8 cellular contexts compared by ENCODE assay signal in the genomic region with DNA sequence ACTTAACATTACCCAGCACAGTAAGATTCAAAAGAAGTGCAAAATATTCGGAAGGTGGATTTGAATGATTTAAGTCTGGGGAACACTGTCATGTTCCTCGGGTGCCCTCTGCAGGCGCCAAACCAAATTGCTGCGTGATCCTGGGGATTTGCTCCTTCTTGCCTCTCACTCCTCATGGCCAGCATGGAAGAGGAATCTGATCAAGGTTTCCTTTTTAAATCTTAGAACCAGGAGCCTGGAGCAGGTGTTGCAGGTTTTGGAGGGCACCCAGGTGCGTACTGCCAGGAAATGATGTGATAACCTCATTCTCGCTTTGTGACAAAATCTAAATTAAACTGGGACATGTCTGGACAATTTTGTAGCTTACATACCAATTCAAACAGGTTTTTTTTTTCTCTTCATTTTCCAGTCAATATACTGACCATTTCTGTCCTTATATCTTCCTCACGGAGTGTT. TPM values are rescaled to one million over a fixed set of nuclear protein-coding genes. Genes with fewer than 3 reads are reported as not detected.
A peak's percentile ranks its signal among the peaks of the same experiment; 100 is the strongest.
DNase-seq lines count a peak whose midpoint lies in the region; ATAC-seq, FAIRE-seq and TF ChIP-seq lines count a peak whose summit lies in the region.

No MANE protein-coding gene starts in this region.

- POLR2A ChIA-PET in H1 (lab: Charles Lee; ENCODE audit: partially characterized antibody) = no interaction called here

- no peak overlapping the region for H2AFZ ChIP-seq in H1 (ENCODE audit: low read length)

- H3K36me3 ChIP-seq in H1 (ENCODE audit: control insufficient read depth in 2 of 4, insufficient read depth in 4 of 4, low read length in 3 of 4) (no peaks in the 10 kb centered on the region), mesendoderm (ENCODE audit: control insufficient read depth, insufficient read depth, low read length) (no peaks in the 10 kb centered on the region)

- H3K14ac ChIP-seq in H1 (ENCODE audit: insufficient read length) = no peak overlapping the region

- TF ChIP-seq EP300 in H1 (IDR thresholded peaks at IDR 0.05; ENCODE audit: borderline replicate concordance in 1 of 2, low read depth in 2 of 2, low read length in 2 of 2) = no peak

- H3K79me2 ChIP-seq in H1 (ENCODE audit: control insufficient read depth in 1 of 2, insufficient read depth in 2 of 2, low read length in 2 of 2) (no peaks in the 10 kb centered on the region), mesendoderm (ENCODE audit: control insufficient read depth, insufficient read depth, low read length) (no peaks in the 10 kb centered on the region)

- peak; percentile 85 to 89 (median 86) for TF ChIP-seq CTCF in H1 (IDR thresholded peaks at IDR 0.05; ENCODE audit: control extremely low read depth in 1 of 3, insufficient read depth in 1 of 3, low read depth in 1 of 3, low read length in 3 of 3)

- no peak overlapping the region for H3K4ac ChIP-seq in H1 (replicated peaks; ENCODE audit: insufficient read length, low read depth, low read length)
- no peak overlapping the region for H3K4ac ChIP-seq in mesendoderm (ENCODE audit: low read depth, low read length)

- ATAC-seq in HG03439 (IDR thresholded peaks at IDR 0.05; ENCODE audit: unreplicated experiment) (peak; percentile 45), GM21576 (IDR thresholded peaks at IDR 0.05; ENCODE audit: unreplicated experiment) (no peak)

- peak; percentile 94 to 97 for TF ChIP-seq RAD21 in H1 (IDR thresholded peaks at IDR 0.05 in 1 of 2, conservative IDR thresholded peaks at IDR 0.05 in 1 of 2; ENCODE audit: low read depth in 2 of 2, low read length in 2 of 2)

- H2BK15ac ChIP-seq in H1 (ENCODE audit: low read length) (no peak overlapping the region), mesendoderm (replicated peaks; ENCODE audit: low read depth) (no peak overlapping the region)

- H3K4me1 ChIP-seq in H1 (replicated peaks in 1 of 4; ENCODE audit: control insufficient read depth in 3 of 4, insufficient read depth in 4 of 4, low read length in 3 of 4) = peaks cover 0 to 4% (median 2%) of the 10 kb centered on the region in 4 experiments; a peak in 2 of 7 replicates
- H3K4me1 ChIP-seq in mesendoderm (ENCODE audit: control insufficient read depth, low read depth, low read length) = no peaks in the 10 kb centered on the region

- H3K18ac ChIP-seq in H1 (ENCODE audit: extremely low read depth, low read length) = no peak overlapping the region
- no peak overlapping the region for H3K18ac ChIP-seq in mesendoderm (ENCODE audit: low read length)

- H3K4me2 ChIP-seq in H1 (ENCODE audit: insufficient read depth in 1 of 2, low read depth in 2 of 2, low read length in 2 of 2) = no peak overlapping the region
- H3K4me2 ChIP-seq in mesendoderm (ENCODE audit: low read length) = no peak overlapping the region

- CTCF ChIA-PET in H1 (lab: Charles Lee; ENCODE audit: partially characterized antibody) = interaction anchor here (0.6 to 23.7 kb wide), 39 partner anchors 9 to 648 kb away, joined by 3 to 591 read pairs (median 4); partner anchors contain the start of genes BCAS1 and PFDN4

- H4K5ac ChIP-seq in H1 (ENCODE audit: insufficient read length, low read depth, low read length) = no peak overlapping the region
- H4K5ac ChIP-seq in mesendoderm (ENCODE audit: low read length) = no peak overlapping the region

- no peaks in the 10 kb centered on the region for H3K23me2 ChIP-seq in H1 (ENCODE audit: low read depth, low read length)

- H2AK5ac ChIP-seq in H1 (ENCODE audit: low read depth, low read length) (no peak overlapping the region), mesendoderm (ENCODE audit: low read length) (no peak overlapping the region)

- DNase-seq in NOMO-1 (lab: John Stamatoyannopoulos, UW; ENCODE audit: unreplicated experiment in 2 of 2) (peak; percentile 57 to 69), H1 (ENCODE audit: low read depth in 1 of 2, low spot score in 2 of 2) (peak; percentile 70 to 91), mesendoderm (peak; percentile 80)
- peak; percentile 19 to 51 for DNase-seq in activated CD8-positive, alpha-beta memory T cell treated with anti-CD3 and anti-CD28 coated beads for 1 hour (ENCODE audit: extremely low read depth in 1 of 2, low read depth in 1 of 2)
- DNase-seq in stimulated activated CD8-positive, alpha-beta memory T cell treated with anti-CD3 and anti-CD28 coated beads, Interleukin-4, amount 100 ng/mL, for 24 hours (ENCODE audit: low read depth) = peak; percentile 57

- no peak overlapping the region for H3K4me3 ChIP-seq in H1 (ENCODE audit: extremely low read depth in 1 of 4, insufficient read depth in 2 of 4, low read depth in 3 of 4, low read length in 4 of 4)
- H3K4me3 ChIP-seq in mesendoderm (ENCODE audit: low read length) = no peak overlapping the region

- H3K9me3 ChIP-seq in H1 (ENCODE audit: insufficient read depth in 2 of 2, low read depth in 1 of 2, low read length in 1 of 2) = no peaks in the 10 kb centered on the region

- H3K79me1 ChIP-seq in H1 (ENCODE audit: low read depth, low read length) = no peaks in the 10 kb centered on the region
- H3K79me1 ChIP-seq in mesendoderm (ENCODE audit: low read length) = no peaks in the 10 kb centered on the region

- H4K91ac ChIP-seq in H1 (replicated peaks; ENCODE audit: insufficient read length, low read length) = no peak overlapping the region

- H2BK5ac ChIP-seq in H1 (ENCODE audit: low read depth, low read length) (no peak overlapping the region), mesendoderm (ENCODE audit: low read length) (no peak overlapping the region)

- H4K8ac ChIP-seq in H1 (ENCODE audit: extremely low read depth, insufficient read depth, low read length) = no peak overlapping the region
- no peak overlapping the region for H4K8ac ChIP-seq in mesendoderm (ENCODE audit: low read depth, low read length)

- no peak overlapping the region for H2BK120ac ChIP-seq in H1 (replicated peaks; ENCODE audit: low read depth, low read length)
- no peak overlapping the region for H2BK120ac ChIP-seq in mesendoderm (ENCODE audit: low read depth, low read length)

- no peak overlapping the region for H2BK20ac ChIP-seq in H1 (ENCODE audit: low read length)

- H3K27me3 ChIP-seq in H1 (replicated peaks in 1 of 4; ENCODE audit: control insufficient read depth in 3 of 4, extremely low read depth in 1 of 4, insufficient read depth in 3 of 4, low read length in 3 of 4) (no peaks in the 10 kb centered on the region), mesendoderm (ENCODE audit: insufficient read depth, low read length, poor library complexity) (no peaks in the 10 kb centered on the region)

- H3K23ac ChIP-seq in H1 (ENCODE audit: insufficient read length) = no peak overlapping the region
- H3K23ac ChIP-seq in mesendoderm (ENCODE audit: low read length) = no peak overlapping the region

- no peak overlapping the region for H3K56ac ChIP-seq in H1 (replicated peaks; ENCODE audit: insufficient read length, low read depth, low read length)
- H3K56ac ChIP-seq in mesendoderm (ENCODE audit: low read length) = no peak overlapping the region

- WGBS in H1 (ENCODE audit: extremely low coverage in 1 of 2, insufficient coverage in 1 of 2, insufficient read length in 1 of 2, insufficient replicate concordance in 2 of 2, low coverage in 1 of 2, low lambda C conversion rate in 2 of 2, missing lambda C conversion rate in 1 of 2), 2 experiments = 33% methylated on average over 7 of the region's 7 CpGs; no CpG with 5 or more reads in 1 of the 2 experiments
- no CpG with 5 or more reads among the region's 7 CpGs for WGBS in mesendoderm (ENCODE audit: extremely low coverage, insufficient coverage, low lambda C conversion rate)

- H2BK12ac ChIP-seq in H1 (ENCODE audit: low read depth, low read length) = no peak overlapping the region

- TF ChIP-seq POLR2A in H1 (IDR thresholded peaks at IDR 0.05; ENCODE audit: control extremely low read depth in 1 of 2, low read depth in 2 of 2, low read length in 2 of 2) = no peak

- H3K9ac ChIP-seq in H1 (replicated peaks in 1 of 4; ENCODE audit: extremely low read depth in 1 of 4, low read depth in 3 of 4, low read length in 3 of 4) (no peak overlapping the region), mesendoderm (ENCODE audit: low read length) (no peak overlapping the region)

- H3K27ac ChIP-seq in H1 (ENCODE audit: low read depth, low read length) = no peak overlapping the region
- H3K27ac ChIP-seq in mesendoderm (ENCODE audit: low read depth, low read length) = no peak overlapping the region

- FAIRE-seq in G401.6 (lab: Jason Lieb, UNC) (peak; percentile 84), H1 (lab: Jason Lieb, UNC) (peak; percentile 63)

- no peaks in the 10 kb centered on the region for H4K20me1 ChIP-seq in H1 (replicated peaks in 1 of 2; ENCODE audit: control insufficient read depth in 1 of 2, insufficient read depth in 2 of 2, low read length in 2 of 2)

TF ChIP-seq in H1, 55 proteins besides CTCF, POLR2A, EP300 and RAD21:
- peak; percentile 51; the same call in 1 of the 2 replicates for TF ChIP-seq YY1 (IDR thresholded peaks at IDR 0.05; ENCODE audit: low read depth, low read length)
- TF ChIP-seq SRF (IDR thresholded peaks at IDR 0.05; ENCODE audit: low read depth, low read length) = no peak

RNA-seq across cellular contexts. Expression of gene PFDN4, which starts 8.1 kb away (rescaled TPM):
- 85.5 and 96.8 TPM in 2 replicates for total RNA-seq in H1 (2021; fragmentation: NEBNext Ultra II Directional; extraction: Animal tissue kit (Norgen Biotek cat#: 25700))
- polyA plus RNA-seq in H1 (2011; rRNA removed) = 15.3 and 41.9 TPM in 2 replicates
- 115 TPM for polyA plus RNA-seq in H1 (2011; cell fraction: cytosol; rRNA removed)
- polyA plus RNA-seq in H1 (2011; cell fraction: nucleus; rRNA removed) = 6.7 TPM
- polyA plus RNA-seq in H1 (2012, experiment 1 of 2) = 76.4 to 133 TPM (median 107 TPM) in 4 replicates
- 171 TPM for polyA plus RNA-seq in H1 (2012, experiment 2 of 2)
- 250 TPM for polyA plus RNA-seq in H1 (2013, experiment 1 of 2)
- 257 TPM for polyA plus RNA-seq in H1 (2013, experiment 2 of 2)
- polyA minus RNA-seq in H1 (2011; rRNA and poly(A)+ RNA removed) = 6.9 and 7.5 TPM in 2 replicates
- 15.0 TPM for polyA minus RNA-seq in H1 (2011; cell fraction: cytosol; rRNA and poly(A)+ RNA removed)
- 19.6 TPM for polyA minus RNA-seq in H1 (2011; cell fraction: nucleus; rRNA and poly(A)+ RNA removed)
- 263 TPM for polyA plus RNA-seq in mesendoderm (2013, experiment 1 of 2)
- polyA plus RNA-seq in mesendoderm (2013, experiment 2 of 2) = 260 TPM

RNA-seq across cellular contexts. Expression of gene CYP24A1, which starts 26.0 kb away (rescaled TPM):
- total RNA-seq in H1 (2021; fragmentation: NEBNext Ultra II Directional; extraction: Animal tissue kit (Norgen Biotek cat#: 25700)) = not detected in 2 replicates
- 0.08 TPM in 1 of 2 replicates, not detected in the other for polyA plus RNA-seq in H1 (2011; rRNA removed)
- polyA plus RNA-seq in H1 (2011; cell fraction: cytosol; rRNA removed) = 0.03 TPM
- polyA plus RNA-seq in H1 (2011; cell fraction: nucleus; rRNA removed) = not detected
- 0.09 TPM in 1 of 4 replicates, not detected in the others for polyA plus RNA-seq in H1 (2012, experiment 1 of 2)
- polyA plus RNA-seq in H1 (2012, experiment 2 of 2) = not detected
- 0.04 TPM for polyA plus RNA-seq in H1 (2013, experiment 1 of 2)
- 0.15 TPM for polyA plus RNA-seq in H1 (2013, experiment 2 of 2)
- 0.93 TPM in 1 of 2 replicates, not detected in the other for polyA minus RNA-seq in H1 (2011; rRNA and poly(A)+ RNA removed)
- polyA minus RNA-seq in H1 (2011; cell fraction: cytosol; rRNA and poly(A)+ RNA removed) = not detected
- not detected for polyA minus RNA-seq in H1 (2011; cell fraction: nucleus; rRNA and poly(A)+ RNA removed)
- 0.81 TPM for polyA plus RNA-seq in mesendoderm (2013, experiment 1 of 2)
- 0.91 TPM for polyA plus RNA-seq in mesendoderm (2013, experiment 2 of 2)
